Comparison of ENCODE assay signal across 23 cellular contexts in the genomic region with DNA sequence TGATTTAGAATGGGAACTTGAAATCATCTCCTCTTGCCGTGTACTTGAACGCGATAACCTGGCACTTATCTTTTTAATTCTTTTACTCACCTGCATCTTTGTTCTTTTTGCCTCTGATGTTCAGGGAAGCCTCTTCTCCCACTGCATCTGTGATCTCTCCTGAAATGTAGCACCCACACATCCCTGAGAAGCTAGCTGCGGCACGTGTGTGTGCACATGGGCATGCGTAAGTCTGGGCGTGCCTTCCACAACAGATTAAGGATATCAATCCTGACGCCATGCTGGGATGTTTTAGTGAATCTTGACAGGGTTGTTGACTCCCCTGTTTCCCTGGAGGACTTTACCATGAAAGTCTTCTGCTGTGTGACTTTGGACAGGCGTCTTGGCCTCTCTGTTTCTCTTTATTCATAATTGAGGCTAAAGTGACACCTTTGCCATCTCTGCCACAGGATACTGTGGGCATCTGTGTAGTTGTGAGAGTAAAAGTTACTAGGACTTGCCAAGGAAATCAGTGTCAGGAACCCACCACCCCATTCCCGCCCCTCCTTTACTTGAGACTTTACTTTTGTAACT. TPM values are rescaled to one million over a fixed set of nuclear protein-coding genes. Genes with fewer than 3 reads are reported as not detected.
DNase-seq lines count a peak whose midpoint lies in the region; ATAC-seq and TF ChIP-seq lines count a peak whose summit lies in the region.
"Had no signal": no experiment of that assay in that cellular context is flagged by ENCODE, and none has a peak within 500 bp of the region (broad histone marks: within the 10 kb centered on the region; RNA-seq: fewer than 3 reads in every experiment).

No MANE protein-coding gene starts in this region.

- H3K4me1 Mint-ChIP-seq in T-helper 1 cell treated with Interleukin-12 subunit alpha and Interleukin-12 subunit beta and Interleukin-4 antibody, amounts not matched to agents 30 μg/mL and 1 μg/mL, for 36 hours (ENCODE audit: low read depth) = peaks cover 40% of the 10 kb centered on the region
- peaks cover 56% of the 10 kb centered on the region for H3K4me1 Mint-ChIP-seq in HFFc6 (ENCODE audit: low read depth)

- no peaks in the 10 kb centered on the region for H3K9me3 ChIP-seq in esophagus muscularis mucosa
- H3K9me3 ChIP-seq: adrenal gland, pancreas, thoracic aorta had no signal

- H3K4me3 Mint-ChIP-seq in T-helper 1 cell treated with Interleukin-12 subunit alpha and Interleukin-12 subunit beta and Interleukin-4 antibody, amounts not matched to agents 30 μg/mL and 1 μg/mL, for 36 hours = peak overlapping the region; percentile 15
- H3K4me3 Mint-ChIP-seq in HFFc6 = no peak overlapping the region
- H3K4me3 Mint-ChIP-seq: GM23338 had no signal

- H3K9me3 Mint-ChIP-seq in T-helper 1 cell treated with Interleukin-12 subunit alpha and Interleukin-12 subunit beta and Interleukin-4 antibody, amounts not matched to agents 30 μg/mL and 1 μg/mL, for 36 hours = no peaks in the 10 kb centered on the region
- no peaks in the 10 kb centered on the region for H3K9me3 Mint-ChIP-seq in HFFc6

- DNase-seq in T-helper 1 cell (no peak), HFFc6 (no peak), esophagus muscularis mucosa (ENCODE audit: extremely low spot score) (no peak), Right ventricle myocardium superior (no peak), left lobe of liver (ENCODE audit: low spot score) (no peak), mesenteric fat pad (ENCODE audit: low spot score) (no peak)
- DNase-seq: 8988T; adrenal gland; central memory CD4-positive, alpha-beta T cell; DND-41; effector memory CD4-positive, alpha-beta T cell; KBM-7; NCI-H1092; NCI-H2081 treated with DMSO at 0.1 percent for 48 hours; NCI-H526; pancreas; SIG-M5; stimulated activated CD4-positive, alpha-beta T cell treated with anti-CD3 and anti-CD28 coated beads, Interleukin-2, amount 100 ng/mL, for 48 hours; T1000 had no signal

- peak overlapping the region; percentile 17 for H3K27ac Mint-ChIP-seq in T-helper 1 cell treated with Interleukin-12 subunit alpha and Interleukin-12 subunit beta and Interleukin-4 antibody, amounts not matched to agents 30 μg/mL and 1 μg/mL, for 36 hours
- peak overlapping the region; percentile 61 for H3K27ac Mint-ChIP-seq in HFFc6

- H3K9ac ChIP-seq in rectal smooth muscle tissue (ENCODE audit: low read length) = no peak overlapping the region

- H3K4me1 ChIP-seq in esophagus muscularis mucosa (peaks cover 22 to 92% (median 88%) of the 10 kb centered on the region in 4 donors), rectal smooth muscle tissue (ENCODE audit: control insufficient read depth, insufficient read depth, low read length) (peaks cover 31% of the 10 kb centered on the region)

- peak overlapping the region; percentile 16 to 39 (median 30) for H3K4me3 ChIP-seq in esophagus muscularis mucosa
- H3K4me3 ChIP-seq in rectal smooth muscle tissue (ENCODE audit: low read length) = peak overlapping the region; percentile 38
- H3K4me3 ChIP-seq: adrenal gland, GM23338, pancreas, thoracic aorta had no signal

- H3K27me3 Mint-ChIP-seq in T-helper 1 cell treated with Interleukin-12 subunit alpha and Interleukin-12 subunit beta and Interleukin-4 antibody, amounts not matched to agents 30 μg/mL and 1 μg/mL, for 36 hours (ENCODE audit: low read depth) = no peaks in the 10 kb centered on the region
- H3K27me3 Mint-ChIP-seq in HFFc6 (ENCODE audit: insufficient read depth) = peaks cover 1% of the 10 kb centered on the region; the same call in 1 of the 2 replicates

- no peaks in the 10 kb centered on the region for H3K27me3 ChIP-seq in esophagus muscularis mucosa
- no peaks in the 10 kb centered on the region for H3K27me3 ChIP-seq in rectal smooth muscle tissue (ENCODE audit: control insufficient read depth, insufficient read depth, low read length)
- H3K27me3 ChIP-seq: adrenal gland, pancreas had no signal

- intact Hi-C loops in esophagus muscularis mucosa (cut with DNase I) (no loop called here), Right ventricle myocardium superior (cut with DNase I) (no loop called here)

- 83% methylated on average over 10 of the region's 10 CpGs for WGBS in esophagus muscularis mucosa

- ATAC-seq in Right ventricle myocardium superior (ENCODE audit: poor library complexity) (no peak), left lobe of liver (no peak)
- ATAC-seq: GM23338, pancreas had no signal

- TF ChIP-seq EP300 in esophagus muscularis mucosa (IDR thresholded peaks at IDR 0.05) = no peak

- no peak for TF ChIP-seq POLR2A in esophagus muscularis mucosa (IDR thresholded peaks at IDR 0.05; ENCODE audit: low read depth)

- H3K36me3 ChIP-seq in esophagus muscularis mucosa (peaks cover 0 to 45% (median 29%) of the 10 kb centered on the region in 4 donors), rectal smooth muscle tissue (ENCODE audit: control insufficient read depth, insufficient read depth, low read length) (peaks cover 14% of the 10 kb centered on the region)

- H3K36me3 Mint-ChIP-seq in T-helper 1 cell treated with Interleukin-12 subunit alpha and Interleukin-12 subunit beta and Interleukin-4 antibody, amounts not matched to agents 30 μg/mL and 1 μg/mL, for 36 hours (ENCODE audit: low read depth) = peaks cover 81% of the 10 kb centered on the region
- H3K36me3 Mint-ChIP-seq in HFFc6 (ENCODE audit: low read depth) = peaks cover 44% of the 10 kb centered on the region

- TF ChIP-seq CTCF in HFFc6 (IDR thresholded peaks at IDR 0.05) = no peak
- TF ChIP-seq CTCF in esophagus muscularis mucosa (IDR thresholded peaks at IDR 0.05) = no peak

- H3K27ac ChIP-seq in esophagus muscularis mucosa (replicated peaks in 1 of 4) (peak overlapping the region; percentile 97 to 99 (median 98)), rectal smooth muscle tissue (ENCODE audit: low read depth, low read length) (peak overlapping the region; percentile 99)
- H3K27ac ChIP-seq: pancreas, thoracic aorta had no signal

RNA-seq across cellular contexts. Expression of a gene that starts 20.5 kb away (rescaled TPM):
- 10 to 100 TPM; 20.0 to 27.0 (median 23.2) TPM for total RNA-seq in HFFc6 (2021; fragmentation: NEBNext Ultra II Directional; extraction: Animal tissue kit (Norgen Biotek cat#: 25700))
- total RNA-seq in esophagus muscularis mucosa (100 to 1,000 TPM in 3 of 4 donors, 10 to 100 TPM in 1; 72.7 to 167 (median 116) TPM), Right ventricle myocardium superior (8.2 TPM), left lobe of liver (51.4 TPM), mesenteric fat pad (85.8 TPM)
